In the genomic region with DNA sequence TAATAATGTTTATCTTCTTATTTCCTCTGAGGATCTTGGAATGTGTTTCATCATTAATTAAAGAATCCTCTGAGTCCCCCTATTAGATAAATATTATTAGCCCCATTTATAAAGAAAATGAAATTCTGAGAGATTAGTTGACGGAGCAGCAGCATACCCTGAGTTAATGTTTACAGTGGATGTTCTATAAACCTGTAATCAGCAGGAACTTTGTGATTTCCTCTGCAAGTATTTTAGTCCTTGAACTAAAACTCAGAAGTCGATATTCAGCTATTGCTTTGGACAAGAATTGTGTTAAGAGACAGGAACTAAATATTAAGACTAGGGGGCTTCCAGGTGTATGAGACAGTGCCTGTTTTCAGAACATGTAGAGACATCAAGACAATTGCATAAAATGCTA, we compare ENCODE assay signal across 32 cellular contexts.
DNase-seq lines count a peak whose midpoint lies in the region; ATAC-seq, FAIRE-seq and TF ChIP-seq lines count a peak whose summit lies in the region.
"Had no signal": no experiment of that assay in that cellular context is flagged by ENCODE, and none has a peak within 500 bp of the region (broad histone marks: within the 10 kb centered on the region; RNA-seq: fewer than 3 reads in every experiment).

No MANE protein-coding gene starts in this region.

- H3K27me3 ChIP-seq in breast epithelium, result no peaks in the 10 kb centered on the region

- POLR2A ChIA-PET in MCF 10A (lab: Yijun Ruan, JAX), result interaction anchor here (0.6 kb wide), 1 partner anchor 122 kb away, joined by 3 read pairs; no protein-coding TSS in a partner anchor

- no peaks in the 10 kb centered on the region for H3K9me3 ChIP-seq in breast epithelium
- H3K9me3 ChIP-seq: A549, lower lobe of right lung had no signal

- H3K4me3 ChIP-seq in breast epithelium, result no peak overlapping the region
- H3K4me3 ChIP-seq: A549, K562, lower lobe of right lung, PC-9 had no signal

- DNase-seq in MCF 10A (ENCODE audit: unreplicated experiment) (no peak), breast epithelium (ENCODE audit: low spot score in 2 of 2) (no peak), left lobe of liver (ENCODE audit: low spot score) (no peak), GM12892 (ENCODE audit: insufficient read length) (no peak), kidney glomerular epithelial cell (lab: John Stamatoyannopoulos, UW) (no peak), retina (no peak), left colon (no peak)
- DNase-seq: activated CD4-positive, alpha-beta T cell treated with anti-CD3 and anti-CD28 coated beads for 1 hour; activated CD8-positive, alpha-beta memory T cell treated with anti-CD3 and anti-CD28 coated beads, Interleukin-2, amount 50 U/mL, for 48 hours; activated CD8-positive, alpha-beta T cell treated with anti-CD3 and anti-CD28 coated beads for 36 hours; AML-193; CD8-positive, alpha-beta memory T cell; central memory CD4-positive, alpha-beta T cell; endodermal cell; islet precursor cell; lower lobe of right lung; midbrain; naive B cell; NCI-H2081; NCI-H2227 treated with DMSO at 0.1 percent for 48 hours; NCI-H526; nucleus accumbens; PC-9; stimulated activated naive B cell treated with anti-CD40 and anti-IgM and Interleukin-4, amounts not matched to agents 10 μg/mL and 1 μg/mL and 100 μg/mL, for 72 hours had no signal

- CTCF ChIA-PET in MCF 10A (lab: Yijun Ruan, JAX), result interaction anchor here (0.6 to 0.8 kb wide), 4 partner anchors 18 to 992 kb away, joined by 3 to 5 read pairs (median 4); no protein-coding TSS in a partner anchor

- TF ChIP-seq CTCF in MCF 10A (IDR thresholded peaks at IDR 0.05; ENCODE audit: unreplicated experiment) (no peak), breast epithelium (IDR thresholded peaks at IDR 0.05) (no peak), VCaP (conservative IDR thresholded peaks at IDR 0.05) (no peak)

- peak; percentile 73 for ATAC-seq in left lobe of liver
- ATAC-seq in left colon, result no peak
- ATAC-seq: A549, esophagus mucosa, K562, lower lobe of right lung, Right ventricle myocardium inferior had no signal

- H3K36me3 Mint-ChIP-seq in MCF 10A (ENCODE audit: insufficient read depth, unreplicated experiment), result no peaks in the 10 kb centered on the region
- H3K36me3 Mint-ChIP-seq: CD8-positive, alpha-beta memory T cell; naive B cell; stimulated activated naive B cell treated with anti-CD40 and anti-IgM and Interleukin-4, amounts not matched to agents 10 μg/mL and 1 μg/mL and 100 μg/mL, for 72 hours had no signal

- H3K9me3 Mint-ChIP-seq in MCF 10A (ENCODE audit: unreplicated experiment), result peaks cover 6% of the 10 kb centered on the region
- H3K9me3 Mint-ChIP-seq: activated CD8-positive, alpha-beta T cell treated with anti-CD3 and anti-CD28 coated beads for 36 hours; activated T-helper 2 cell treated with anti-CD3 and anti-CD28 coated beads, Interferon-gamma antibody, Interleukin-2, Interleukin-4, amounts not matched to agents 10 μg/mL and 5 μg/mL and 100 μg/mL, durations not matched to agents 14 hours and 24 hours and 36 hours; dendritic cell treated with granulocyte-macrophage colony-stimulating factor and Interleukin-4, amounts not matched to agents 40 ng/mL and 50 ng/mL, for 4 days; endodermal cell had no signal

- no TSS peak for BruUV-seq in MCF 10A (replicated peaks; lab: Mats Ljungman, UMichigan)

- no peak for FAIRE-seq in GM12892 (lab: Jason Lieb, UNC)
- FAIRE-seq: A549, HTR-8/SVneo, K562 had no signal

- H3K4me1 ChIP-seq in breast epithelium, result no peaks in the 10 kb centered on the region

- H3K4me1 Mint-ChIP-seq in MCF 10A (ENCODE audit: insufficient read depth, unreplicated experiment), result peaks cover 36% of the 10 kb centered on the region

- intact Hi-C loops in MCF 10A (cut with micrococcal nuclease), result loop anchor here (10.0 kb wide), 1 partner anchor 69 kb away; no protein-coding TSS in a partner anchor
- intact Hi-C loops in breast epithelium (cut with DNase I; ENCODE audit: low total_unique reads), result no loop called here
- intact Hi-C loops in left colon (cut with DNase I, micrococcal nuclease), result no loop called here

- H3K27ac ChIP-seq in breast epithelium, result no peak overlapping the region
- H3K27ac ChIP-seq in VCaP, result peak overlapping the region; percentile 7; the same call in 1 of the 2 replicates
- H3K27ac ChIP-seq: A549, lower lobe of right lung, PC-9 had no signal

- H3K4me3 Mint-ChIP-seq in MCF 10A (ENCODE audit: unreplicated experiment), result no peak overlapping the region
- H3K4me3 Mint-ChIP-seq: activated CD8-positive, alpha-beta T cell treated with anti-CD3 and anti-CD28 coated beads for 36 hours; dendritic cell treated with granulocyte-macrophage colony-stimulating factor and Interleukin-4, amounts not matched to agents 40 ng/mL and 50 ng/mL, for 4 days; endodermal cell had no signal

- TF ChIP-seq POLR2A in breast epithelium (IDR thresholded peaks at IDR 0.05), result no peak
- no peak for TF ChIP-seq POLR2A in GM12892 (IDR thresholded peaks at IDR 0.05; ENCODE audit: low read depth, low read length)

- H3K27me3 Mint-ChIP-seq in MCF 10A (ENCODE audit: insufficient read depth, unreplicated experiment), result no peaks in the 10 kb centered on the region
- H3K27me3 Mint-ChIP-seq: activated CD8-positive, alpha-beta T cell treated with anti-CD3 and anti-CD28 coated beads for 36 hours; CD8-positive, alpha-beta memory T cell; naive B cell; stimulated activated naive B cell treated with anti-CD40 and anti-IgM and Interleukin-4, amounts not matched to agents 10 μg/mL and 1 μg/mL and 100 μg/mL, for 72 hours had no signal

- peak overlapping the region; percentile 46 for H3K27ac Mint-ChIP-seq in MCF 10A (ENCODE audit: low read depth, unreplicated experiment)
- H3K27ac Mint-ChIP-seq: activated CD8-positive, alpha-beta T cell treated with anti-CD3 and anti-CD28 coated beads for 36 hours; activated T-helper 2 cell treated with anti-CD3 and anti-CD28 coated beads, Interferon-gamma antibody, Interleukin-2, Interleukin-4, amounts not matched to agents 10 μg/mL and 5 μg/mL and 100 μg/mL, durations not matched to agents 14 hours and 24 hours and 36 hours; dendritic cell treated with granulocyte-macrophage colony-stimulating factor and Interleukin-4, amounts not matched to agents 40 ng/mL and 50 ng/mL, for 4 days; endodermal cell had no signal

- H3K36me3 ChIP-seq in breast epithelium, result no peaks in the 10 kb centered on the region
- H3K36me3 ChIP-seq: lower lobe of right lung had no signal
